11 cellular contexts compared by ENCODE assay signal in the genomic region with DNA sequence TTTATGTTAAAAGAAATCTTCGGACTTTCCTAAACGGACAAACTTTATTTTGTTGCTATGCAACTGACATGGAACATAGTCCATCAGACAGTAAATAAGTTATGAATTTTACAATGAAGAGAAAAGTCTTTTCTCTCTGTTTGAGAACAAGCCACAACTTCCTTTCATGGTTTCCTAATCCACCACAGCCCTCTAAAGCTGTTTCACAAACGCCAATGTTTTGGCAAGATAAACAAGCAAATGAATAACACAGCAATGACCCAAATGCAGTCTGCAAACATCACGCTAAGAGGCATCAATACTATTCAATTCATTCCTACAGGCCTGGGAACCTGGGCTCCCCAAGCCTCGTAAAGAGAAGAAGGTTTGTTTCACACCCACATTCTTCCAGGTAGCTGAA.
DNase-seq lines count a peak whose midpoint lies in the region; ATAC-seq and TF ChIP-seq lines count a peak whose summit lies in the region.
"Had no signal": no experiment of that assay in that cellular context is flagged by ENCODE, and none has a peak within 500 bp of the region (broad histone marks: within the 10 kb centered on the region; RNA-seq: fewer than 3 reads in every experiment).

No MANE protein-coding gene starts in this region.

- intact Hi-C loops in OCI-LY7 (cut with micrococcal nuclease; ENCODE audit: unreplicated experiment) = no loop called here

- no peaks in the 10 kb centered on the region for H3K4me1 ChIP-seq in OCI-LY7 (ENCODE audit: insufficient read depth, low read length, poor library complexity, severe bottlenecking)

- no peak overlapping the region for H3K4me3 ChIP-seq in fibroblast of villous mesenchyme (ENCODE audit: low read depth, low read length)
- no peak overlapping the region for H3K4me3 ChIP-seq in OCI-LY7 (ENCODE audit: low read depth, low read length, poor library complexity, severe bottlenecking)

- TF ChIP-seq CTCF in fibroblast of villous mesenchyme (IDR thresholded peaks at IDR 0.05; ENCODE audit: insufficient read depth, low read depth, low read length) = no peak
- no peak for TF ChIP-seq CTCF in OCI-LY7 (conservative IDR thresholded peaks at IDR 0.05; ENCODE audit: low read length)

- no peak overlapping the region for H2AFZ ChIP-seq in OCI-LY7 (ENCODE audit: low read length)

- POLR2A ChIA-PET in OCI-LY7 (lab: Charles Lee) = interaction anchor here (1.2 kb wide), 1 partner anchor 13 kb away, joined by 3 read pairs; no protein-coding TSS in a partner anchor

- DNase-seq in GF-D8 (lab: John Stamatoyannopoulos, UW) (peak; percentile 14), MV-4-11 (lab: John Stamatoyannopoulos, UW) (peak; percentile 2), fibroblast of villous mesenchyme (ENCODE audit: low read depth) (peak; percentile 64), NCI-H2227 (lab: John Stamatoyannopoulos, UW; ENCODE audit: unreplicated experiment) (no peak), activated T-cell treated with anti-CD3 and anti-CD28 coated beads for 4 hours (no peak), SHP77 (lab: John Stamatoyannopoulos, UW) (no peak), OCI-LY7 (ENCODE audit: low spot score) (no peak)
- DNase-seq: glutamatergic neuron; midbrain; stimulated activated naive CD8-positive, alpha-beta T cell treated with anti-CD3 and anti-CD28 coated beads, Interleukin-15, Interleukin-2, amounts not matched to agents 100 U/mL and 50 U/mL, for 24 hours had no signal

- BruUV-seq in OCI-LY7 (replicated peaks; lab: Mats Ljungman, UMichigan) = no TSS peak

- no peaks in the 10 kb centered on the region; the same call in 1 of the 2 replicates for H3K9me2 ChIP-seq in OCI-LY7 (ENCODE audit: insufficient read depth, low read length)

- no peak overlapping the region for H3K4me2 ChIP-seq in OCI-LY7 (ENCODE audit: low read length)

- no peak overlapping the region for H3K27ac ChIP-seq in OCI-LY7 (ENCODE audit: low read depth, low read length, poor library complexity, severe bottlenecking)

- no peaks in the 10 kb centered on the region for H3K9me3 ChIP-seq in OCI-LY7 (ENCODE audit: low read length)

- H3K36me3 ChIP-seq in OCI-LY7 (ENCODE audit: insufficient read depth, low read length) = no peaks in the 10 kb centered on the region

- peak; percentile 65 for ATAC-seq in GM21825 (IDR thresholded peaks at IDR 0.05; ENCODE audit: unreplicated experiment)
- ATAC-seq: stimulated activated naive CD8-positive, alpha-beta T cell treated with anti-CD3 and anti-CD28 coated beads, Interleukin-15, Interleukin-2, amounts not matched to agents 100 U/mL and 50 U/mL, for 24 hours had no signal

- CTCF ChIA-PET in OCI-LY7 (lab: Charles Lee; ENCODE audit: unreplicated experiment) = no interaction called here

- no peaks in the 10 kb centered on the region for H3K79me2 ChIP-seq in OCI-LY7 (ENCODE audit: insufficient read depth, low read depth, low read length)

- no peaks in the 10 kb centered on the region for H4K20me1 ChIP-seq in OCI-LY7 (ENCODE audit: insufficient read depth, low read length)

Comparison
In these comparisons a context has a peak if more than half of its experiments do, and no peak if none do; other contexts are left out.
1. DNase-seq: peak in GF-D8 (single experiment), MV-4-11 (single experiment) and fibroblast of villous mesenchyme (single experiment); none in NCI-H2227 (single experiment), activated T-cell treated with anti-CD3 and anti-CD28 coated beads for 4 hours (single experiment), SHP77 (0 of 2) and OCI-LY7 (single experiment).